Comparison of ENCODE assay signal across 9 cellular contexts in the genomic region with DNA sequence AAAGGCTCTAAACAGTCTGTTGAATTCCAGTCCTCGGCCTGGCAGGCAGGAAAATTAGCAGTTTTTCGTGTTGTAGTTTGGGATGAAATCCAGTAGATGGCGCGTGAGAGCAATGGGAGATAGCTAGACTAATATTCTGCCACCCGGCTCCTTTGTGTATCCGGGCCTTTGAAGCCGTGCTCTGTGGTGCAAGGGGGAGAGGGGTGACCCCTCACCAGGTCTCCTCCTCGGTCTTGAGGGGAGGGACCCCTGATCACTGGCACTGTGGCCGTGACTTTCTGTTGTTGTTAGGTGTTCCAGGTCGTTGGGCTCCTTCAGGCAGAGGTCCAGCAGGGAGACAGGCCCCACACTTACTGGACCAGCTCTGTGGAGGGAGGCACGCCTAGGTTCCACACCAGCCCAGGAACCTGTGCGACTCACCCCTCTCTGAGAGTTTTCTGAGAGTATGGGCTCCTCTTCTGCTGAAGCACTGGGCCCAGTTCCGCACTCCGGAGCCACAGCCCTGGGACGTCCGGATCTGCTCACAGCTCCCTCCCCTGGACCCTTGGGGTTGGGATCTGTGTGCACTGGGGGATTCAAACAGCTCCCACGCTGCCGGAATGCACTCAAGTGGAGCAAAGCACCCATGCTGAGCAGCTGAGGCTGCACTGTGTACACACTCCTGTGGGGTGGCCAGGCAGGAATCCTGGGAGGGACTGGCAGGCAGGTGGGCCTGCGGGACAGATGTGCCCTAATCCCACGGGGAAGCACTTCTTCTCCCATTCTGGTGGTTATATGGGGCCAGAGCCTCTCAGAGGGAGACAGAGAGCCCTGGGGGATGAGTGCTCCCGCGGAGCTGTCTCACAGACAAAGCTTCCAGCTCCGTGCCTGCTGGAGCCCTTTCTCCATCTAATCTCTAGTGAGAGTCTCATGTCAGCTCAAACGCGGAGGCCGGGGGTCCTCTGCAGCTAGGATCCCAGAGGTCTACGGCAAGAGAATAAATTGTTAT. TPM values are rescaled to one million over a fixed set of nuclear protein-coding genes. Genes with fewer than 3 reads are reported as not detected.
DNase-seq lines count a peak whose midpoint lies in the region; ATAC-seq and TF ChIP-seq lines count a peak whose summit lies in the region.
"Had no signal": no experiment of that assay in that cellular context is flagged by ENCODE, and none has a peak within 500 bp of the region (broad histone marks: within the 10 kb centered on the region; RNA-seq: fewer than 3 reads in every experiment).

No MANE protein-coding gene starts in this region.

- no peak overlapping the region for H3K4me3 Mint-ChIP-seq in activated T-cell treated with anti-CD3 and anti-CD28 coated beads, Interleukin-2, amount 50 U/mL, for 72 hours
- H3K4me3 Mint-ChIP-seq in nephron progenitor cell = peak overlapping the region; percentile 55
- H3K4me3 Mint-ChIP-seq: natural killer cell treated with Interleukin-12 subunit alpha and Interleukin-12 subunit beta and Interleukin-15 and Interleukin-18, amount 100 ng/mL, for 72 hours had no signal

- H3K4me1 ChIP-seq in Panc1 (ENCODE audit: control insufficient read depth, insufficient read depth, low read length) (peaks cover 4% of the 10 kb centered on the region; the same call in 1 of the 2 replicates), thyroid gland (peaks cover 18 to 22% of the 10 kb centered on the region in 2 donors)

- CTCF ChIA-PET in Panc1 (lab: Charles Lee) = interaction anchor here (0.5 to 2.1 kb wide), 11 partner anchors 9 to 691 kb away, joined by 3 to 7 read pairs (median 3); no protein-coding TSS in a partner anchor

- 17 to 28% methylated on average over 17 to 26 of the region's 27 CpGs for WGBS in thyroid gland, 2 donors

- no peak overlapping the region for H3K4me3 ChIP-seq in Panc1 (ENCODE audit: low read depth in 2 of 2, low read length in 2 of 2)
- no peak overlapping the region for H3K4me3 ChIP-seq in fibroblast of pulmonary artery (replicated peaks; ENCODE audit: low read depth, low read length)
- no peak overlapping the region for H3K4me3 ChIP-seq in thyroid gland (replicated peaks in 1 of 3)

- H3K36me3 Mint-ChIP-seq in activated T-cell treated with anti-CD3 and anti-CD28 coated beads, Interleukin-2, amount 50 U/mL, for 72 hours (ENCODE audit: insufficient read depth in 2 of 2) = peaks cover 0 to 5% of the 10 kb centered on the region in 2 donors
- no peaks in the 10 kb centered on the region for H3K36me3 Mint-ChIP-seq in nephron progenitor cell (ENCODE audit: low read depth)

- H3K27ac Mint-ChIP-seq in activated T-cell treated with anti-CD3 and anti-CD28 coated beads, Interleukin-2, amount 50 U/mL, for 72 hours = no peak overlapping the region
- peak overlapping the region; percentile 86 for H3K27ac Mint-ChIP-seq in nephron progenitor cell
- H3K27ac Mint-ChIP-seq: natural killer cell treated with Interleukin-12 subunit alpha and Interleukin-12 subunit beta and Interleukin-15 and Interleukin-18, amount 100 ng/mL, for 72 hours had no signal

- ATAC-seq in Panc1 (peak; percentile 93), HG03521 (IDR thresholded peaks at IDR 0.05; ENCODE audit: unreplicated experiment) (no peak)
- ATAC-seq in activated T-cell treated with anti-CD3 and anti-CD28 coated beads, Interleukin-2, amount 50 U/mL, for 72 hours (replicated peaks in 1 of 2) = peak; percentile 37 to 45

- H3K9me3 ChIP-seq in Panc1 (ENCODE audit: control insufficient read depth, insufficient read depth, low read depth, low read length) (no peaks in the 10 kb centered on the region; the same call in 1 of the 2 replicates), thyroid gland (no peaks in the 10 kb centered on the region)

- POLR2A ChIA-PET in Panc1 (lab: Charles Lee) = no interaction called here

- intact Hi-C loops in Panc1 (cut with micrococcal nuclease; ENCODE audit: unreplicated experiment) = loop anchor here (1.0 to 10.0 kb wide), 2 partner anchors 71 to 363 kb away; partner anchors contain the start of gene ANTXR1
- intact Hi-C loops in thyroid gland (cut with DNase I) = no loop called here

- H3K27ac ChIP-seq in Panc1 (ENCODE audit: low read length) (peak overlapping the region; percentile 67), thyroid gland (peak overlapping the region; percentile 60 to 87 (median 70))

- H3K4me1 Mint-ChIP-seq in activated T-cell treated with anti-CD3 and anti-CD28 coated beads, Interleukin-2, amount 50 U/mL, for 72 hours (ENCODE audit: low read depth) = peaks cover 8% of the 10 kb centered on the region
- H3K4me1 Mint-ChIP-seq in nephron progenitor cell = peaks cover 18% of the 10 kb centered on the region

- TF ChIP-seq POLR2A in thyroid gland (IDR thresholded peaks at IDR 0.05) = no peak

- H3K36me3 ChIP-seq in Panc1 (ENCODE audit: control insufficient read depth, insufficient read depth, low read length) (no peaks in the 10 kb centered on the region), thyroid gland (no peaks in the 10 kb centered on the region)

- no peaks in the 10 kb centered on the region for H3K27me3 ChIP-seq in Panc1 (ENCODE audit: control insufficient read depth, insufficient read depth, low read length)
- no peaks in the 10 kb centered on the region for H3K27me3 ChIP-seq in thyroid gland

- in situ Hi-C loops in Panc1 (cut with HindIII; ENCODE audit: low pct_unique_long_range_greater_than_20kb, low sequenced_read_pairs) = no loop called here

- BruUV-seq in Panc1 (replicated peaks; lab: Mats Ljungman, UMichigan) = no TSS peak

- DNase-seq in Panc1 (ENCODE audit: low read depth, low spot score) = peak; percentile 52
- peak; percentile 50 to 55 for DNase-seq in activated T-cell treated with anti-CD3 and anti-CD28 coated beads, Interleukin-2, amount 50 U/mL, for 72 hours
- DNase-seq in fibroblast of pulmonary artery (ENCODE audit: low read depth) = peak; percentile 74
- DNase-seq in nephron progenitor cell = peak; percentile 72
- peak; percentile 87 to 93 for DNase-seq in thyroid gland

- peaks cover 0 to 7% of the 10 kb centered on the region in 2 donors for H3K9me3 Mint-ChIP-seq in activated T-cell treated with anti-CD3 and anti-CD28 coated beads, Interleukin-2, amount 50 U/mL, for 72 hours
- peaks cover 22% of the 10 kb centered on the region for H3K9me3 Mint-ChIP-seq in nephron progenitor cell
- H3K9me3 Mint-ChIP-seq: natural killer cell treated with Interleukin-12 subunit alpha and Interleukin-12 subunit beta and Interleukin-15 and Interleukin-18, amount 100 ng/mL, for 72 hours had no signal

- peaks cover 47% of the 10 kb centered on the region for H3K27me3 Mint-ChIP-seq in activated T-cell treated with anti-CD3 and anti-CD28 coated beads, Interleukin-2, amount 50 U/mL, for 72 hours (ENCODE audit: low read depth)
- peaks cover 6% of the 10 kb centered on the region for H3K27me3 Mint-ChIP-seq in nephron progenitor cell (ENCODE audit: low read depth, poor library complexity)

- TF ChIP-seq CTCF in GM12872 (IDR thresholded peaks at IDR 0.05; ENCODE audit: insufficient read depth, low read depth, low read length) (peak; percentile 85), LNCAP (IDR thresholded peaks at IDR 0.05) (peak; percentile 53), Panc1 (IDR thresholded peaks at IDR 0.05) (peak; percentile 92), fibroblast of pulmonary artery (IDR thresholded peaks at IDR 0.05; ENCODE audit: low read length, missing control alignments) (peak; percentile 81), nephron progenitor cell (IDR thresholded peaks at IDR 0.05) (peak; percentile 84), thyroid gland (IDR thresholded peaks at IDR 0.05) (peak; percentile 71 to 89 (median 82))

RNA-seq across cellular contexts. Expression of gene GKN2, which starts 8.8 kb away (rescaled TPM):
- total RNA-seq in Panc1 (2021; ENCODE audit: unreplicated experiment) (not detected), thyroid gland (not detected)
- polyA plus RNA-seq in Panc1 (2012; ENCODE audit: insufficient read length) = not detected
- not detected for total RNA-seq in activated T-cell treated with anti-CD3 and anti-CD28 coated beads, Interleukin-2, amount 50 U/mL, for 72 hours
- total RNA-seq: natural killer cell treated with Interleukin-12 subunit alpha and Interleukin-12 subunit beta and Interleukin-15 and Interleukin-18, amount 100 ng/mL, for 72 hours had no signal

RNA-seq across cellular contexts. Expression of gene GKN1, which starts 30.6 kb away (rescaled TPM):
- total RNA-seq in Panc1 (2021; ENCODE audit: unreplicated experiment) (not detected), thyroid gland (not detected)
- not detected for polyA plus RNA-seq in Panc1 (2012; ENCODE audit: insufficient read length)
- total RNA-seq in activated T-cell treated with anti-CD3 and anti-CD28 coated beads, Interleukin-2, amount 50 U/mL, for 72 hours = not detected
- total RNA-seq: natural killer cell treated with Interleukin-12 subunit alpha and Interleukin-12 subunit beta and Interleukin-15 and Interleukin-18, amount 100 ng/mL, for 72 hours had no signal
